Comparison of ENCODE assay signal across 17 cellular contexts in genomic region chr5:132309679-132310078, GRCh38. TPM values are rescaled to one million over a fixed set of nuclear protein-coding genes. Genes with fewer than 3 reads are reported as not detected.
"Had no signal": no experiment of that assay in that cellular context is flagged by ENCODE, and none has a peak within 500 bp of the region (broad histone marks: within the 10 kb centered on the region; RNA-seq: fewer than 3 reads in every experiment).

No MANE protein-coding gene starts in this region.

- H3K9me3 ChIP-seq: esophagus squamous epithelium, ovary had no signal

- H3K27me3 ChIP-seq: esophagus squamous epithelium, foreskin keratinocyte, heart left ventricle, ovary had no signal

- H3K4me1 ChIP-seq: foreskin keratinocyte had no signal

- DNase-seq: cortex of kidney; effector memory CD4-positive, alpha-beta T cell; esophagus squamous epithelium; foreskin keratinocyte; heart left ventricle; mammary epithelial cell; naive thymus-derived CD8-positive, alpha-beta T cell; ovary; right cardiac atrium; stimulated activated CD4-positive, alpha-beta T cell treated with anti-CD3 and anti-CD28 coated beads, Interleukin-15, amount 100 ng/mL, for 24 hours; stimulated activated CD4-positive, alpha-beta T cell treated with anti-CD3 and anti-CD28 coated beads, Interleukin-1b, Interleukin-23, amount 100 ng/mL, for 48 hours; stimulated activated CD4-positive, alpha-beta T cell treated with anti-CD3 and anti-CD28 coated beads, Interleukin-4, amount 100 ng/mL, for 24 hours had no signal

- H3K27ac ChIP-seq: epithelial cell of prostate, esophagus squamous epithelium, foreskin keratinocyte, heart left ventricle, ovary had no signal

- ATAC-seq: foreskin keratinocyte; naive thymus-derived CD8-positive, alpha-beta T cell; stimulated activated memory B cell treated with anti-CD40 and anti-IgM and Interleukin-4, amounts not matched to agents 10 μg/mL and 1 μg/mL and 100 μg/mL, for 72 hours had no signal

- H3K36me3 ChIP-seq: esophagus squamous epithelium, ovary, thoracic aorta had no signal

- H3K4me3 ChIP-seq: esophagus squamous epithelium, heart left ventricle, mucosa of descending colon, ovary, thoracic aorta had no signal

RNA-seq across cellular contexts. Expression of gene SLC22A4, which starts 15.5 kb away (rescaled TPM):
- total RNA-seq: naive thymus-derived CD8-positive, alpha-beta T cell had no signal
- polyA plus RNA-seq: naive thymus-derived CD8-positive, alpha-beta T cell had no signal

RNA-seq across cellular contexts. Expression of gene PDLIM4, which starts 52.2 kb away (rescaled TPM):
- total RNA-seq: naive thymus-derived CD8-positive, alpha-beta T cell had no signal
- polyA plus RNA-seq: naive thymus-derived CD8-positive, alpha-beta T cell; neural cell had no signal
